1 cellular context compared by ENCODE assay signal in genomic region chr10:5446390-5446926, GRCh38.
TF ChIP-seq lines count a peak whose summit lies in the region.

No MANE protein-coding gene starts in this region.

TF ChIP-seq in liver, 16 proteins besides CTCF, POLR2A, EP300 and RAD21 (continued from another document):
- no peak for TF ChIP-seq ZBTB33 (IDR thresholded peaks at IDR 0.05)
- TF ChIP-seq EGR1 (IDR thresholded peaks at IDR 0.05; ENCODE audit: low read depth in 2 of 2) = no peak
